1 cellular context compared by ENCODE assay signal in genomic region chr19:19366691-19367396, GRCh38.
TF ChIP-seq lines count a peak whose summit lies in the region.

No MANE protein-coding gene starts in this region.

TF ChIP-seq in HepG2, 621 proteins besides CTCF, POLR2A, EP300 and RAD21 (continued from another document and continues in another):
- peak; percentile 68 for TF ChIP-seq ZNF292 (CRISPR knock-in tag; IDR thresholded peaks at IDR 0.05; ENCODE audit: borderline replicate concordance, low read depth)
- TF ChIP-seq HMG20B (CRISPR knock-in tag; conservative IDR thresholded peaks at IDR 0.05): peak; percentile 56; the same call in 1 of the 2 replicates
- TF ChIP-seq MXD3 (CRISPR knock-in tag; IDR thresholded peaks at IDR 0.05): peak; percentile 49; the same call in 1 of the 2 replicates
- no peak for TF ChIP-seq RARG (CRISPR knock-in tag; IDR thresholded peaks at IDR 0.05; ENCODE audit: low read depth)
- peak; percentile 69; the same call in 1 of the 2 replicates for TF ChIP-seq ZNF296 (CRISPR knock-in tag; conservative IDR thresholded peaks at IDR 0.05)
- peak in 1 of 2 experiments; percentile 88; a peak in 2 of 4 replicates for TF ChIP-seq KLF16 (CRISPR knock-in tag; IDR thresholded peaks at IDR 0.05)
- TF ChIP-seq RARA (CRISPR knock-in tag; IDR thresholded peaks at IDR 0.05): peak; percentile 39
- peak; percentile 60 for TF ChIP-seq U2AF1 (optimal IDR thresholded peaks at IDR 0.05; ENCODE audit: low read depth, low read length)
- TF ChIP-seq, protein P1, sequence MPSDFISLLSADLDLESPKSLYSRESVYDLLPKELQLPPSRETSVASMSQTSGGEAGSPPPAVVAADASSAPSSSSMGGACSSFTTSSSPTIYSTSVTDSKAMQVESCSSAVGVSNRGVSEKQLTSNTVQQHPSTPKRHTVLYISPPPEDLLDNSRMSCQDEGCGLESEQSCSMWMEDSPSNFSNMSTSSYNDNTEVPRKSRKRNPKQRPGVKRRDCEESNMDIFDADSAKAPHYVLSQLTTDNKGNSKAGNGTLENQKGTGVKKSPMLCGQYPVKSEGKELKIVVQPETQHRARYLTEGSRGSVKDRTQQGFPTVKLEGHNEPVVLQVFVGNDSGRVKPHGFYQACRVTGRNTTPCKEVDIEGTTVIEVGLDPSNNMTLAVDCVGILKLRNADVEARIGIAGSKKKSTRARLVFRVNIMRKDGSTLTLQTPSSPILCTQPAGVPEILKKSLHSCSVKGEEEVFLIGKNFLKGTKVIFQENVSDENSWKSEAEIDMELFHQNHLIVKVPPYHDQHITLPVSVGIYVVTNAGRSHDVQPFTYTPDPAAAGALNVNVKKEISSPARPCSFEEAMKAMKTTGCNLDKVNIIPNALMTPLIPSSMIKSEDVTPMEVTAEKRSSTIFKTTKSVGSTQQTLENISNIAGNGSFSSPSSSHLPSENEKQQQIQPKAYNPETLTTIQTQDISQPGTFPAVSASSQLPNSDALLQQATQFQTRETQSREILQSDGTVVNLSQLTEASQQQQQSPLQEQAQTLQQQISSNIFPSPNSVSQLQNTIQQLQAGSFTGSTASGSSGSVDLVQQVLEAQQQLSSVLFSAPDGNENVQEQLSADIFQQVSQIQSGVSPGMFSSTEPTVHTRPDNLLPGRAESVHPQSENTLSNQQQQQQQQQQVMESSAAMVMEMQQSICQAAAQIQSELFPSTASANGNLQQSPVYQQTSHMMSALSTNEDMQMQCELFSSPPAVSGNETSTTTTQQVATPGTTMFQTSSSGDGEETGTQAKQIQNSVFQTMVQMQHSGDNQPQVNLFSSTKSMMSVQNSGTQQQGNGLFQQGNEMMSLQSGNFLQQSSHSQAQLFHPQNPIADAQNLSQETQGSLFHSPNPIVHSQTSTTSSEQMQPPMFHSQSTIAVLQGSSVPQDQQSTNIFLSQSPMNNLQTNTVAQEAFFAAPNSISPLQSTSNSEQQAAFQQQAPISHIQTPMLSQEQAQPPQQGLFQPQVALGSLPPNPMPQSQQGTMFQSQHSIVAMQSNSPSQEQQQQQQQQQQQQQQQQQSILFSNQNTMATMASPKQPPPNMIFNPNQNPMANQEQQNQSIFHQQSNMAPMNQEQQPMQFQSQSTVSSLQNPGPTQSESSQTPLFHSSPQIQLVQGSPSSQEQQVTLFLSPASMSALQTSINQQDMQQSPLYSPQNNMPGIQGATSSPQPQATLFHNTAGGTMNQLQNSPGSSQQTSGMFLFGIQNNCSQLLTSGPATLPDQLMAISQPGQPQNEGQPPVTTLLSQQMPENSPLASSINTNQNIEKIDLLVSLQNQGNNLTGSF (CRISPR knock-in tag; IDR thresholded peaks at IDR 0.05): no peak
- TF ChIP-seq SOX13 (IDR thresholded peaks at IDR 0.05): no peak
- peak in 1 of 2 experiments; percentile 58; a peak in 2 of 4 replicates for TF ChIP-seq SOX13 (CRISPR knock-in tag; conservative IDR thresholded peaks at IDR 0.05 in 1 of 2, IDR thresholded peaks at IDR 0.05 in 1 of 2)
- peak; percentile 38; the same call in 1 of the 2 replicates for TF ChIP-seq POLR2AphosphoS5 (IDR thresholded peaks at IDR 0.05; ENCODE audit: low read depth, low read length)
- peak; percentile 63; the same call in 1 of the 2 replicates for TF ChIP-seq TGIF2 (CRISPR knock-in tag; IDR thresholded peaks at IDR 0.05)
- TF ChIP-seq HINFP (CRISPR knock-in tag; IDR thresholded peaks at IDR 0.05; ENCODE audit: low read depth): 0 out of 2 replicates have a peak, but pooled peaks have one; percentile 47
- TF ChIP-seq, protein P2, sequence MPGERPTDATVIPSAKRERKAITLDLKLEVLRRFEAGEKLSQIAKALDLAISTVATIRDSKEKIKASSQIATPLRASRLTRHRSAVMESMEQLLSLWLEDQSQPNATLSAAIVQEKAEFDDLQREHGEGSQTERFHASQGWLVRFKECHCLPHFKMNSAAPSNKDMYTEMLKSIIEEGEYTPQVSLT (CRISPR knock-in tag; IDR thresholded peaks at IDR 0.05; ENCODE audit: borderline replicate concordance, low read depth): no peak
- TF ChIP-seq TBX2 (CRISPR knock-in tag; IDR thresholded peaks at IDR 0.05; ENCODE audit: borderline replicate concordance): peak; percentile 66; the same call in 1 of the 2 replicates
- TF ChIP-seq SNRNP70 (IDR thresholded peaks at IDR 0.05; ENCODE audit: low read depth, low read length): no peak
- TF ChIP-seq SSRP1 (CRISPR knock-in tag; IDR thresholded peaks at IDR 0.05): peak; percentile 81; the same call in 1 of the 2 replicates
- TF ChIP-seq GATAD2A (CRISPR knock-in tag; IDR thresholded peaks at IDR 0.05): peak; percentile 94
- no peak for TF ChIP-seq PRMT3 (CRISPR knock-in tag; IDR thresholded peaks at IDR 0.05; ENCODE audit: borderline replicate concordance, low read depth)
- TF ChIP-seq, protein P3, sequence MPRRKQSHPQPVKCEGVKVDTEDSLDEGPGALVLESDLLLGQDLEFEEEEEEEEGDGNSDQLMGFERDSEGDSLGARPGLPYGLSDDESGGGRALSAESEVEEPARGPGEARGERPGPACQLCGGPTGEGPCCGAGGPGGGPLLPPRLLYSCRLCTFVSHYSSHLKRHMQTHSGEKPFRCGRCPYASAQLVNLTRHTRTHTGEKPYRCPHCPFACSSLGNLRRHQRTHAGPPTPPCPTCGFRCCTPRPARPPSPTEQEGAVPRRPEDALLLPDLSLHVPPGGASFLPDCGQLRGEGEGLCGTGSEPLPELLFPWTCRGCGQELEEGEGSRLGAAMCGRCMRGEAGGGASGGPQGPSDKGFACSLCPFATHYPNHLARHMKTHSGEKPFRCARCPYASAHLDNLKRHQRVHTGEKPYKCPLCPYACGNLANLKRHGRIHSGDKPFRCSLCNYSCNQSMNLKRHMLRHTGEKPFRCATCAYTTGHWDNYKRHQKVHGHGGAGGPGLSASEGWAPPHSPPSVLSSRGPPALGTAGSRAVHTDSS (CRISPR knock-in tag; conservative IDR thresholded peaks at IDR 0.05): no peak
- TF ChIP-seq BRD4 (CRISPR knock-in tag; IDR thresholded peaks at IDR 0.05): 0 out of 2 replicates have a peak, but pooled peaks have one; percentile 62
- TF ChIP-seq KDM1A (CRISPR knock-in tag; IDR thresholded peaks at IDR 0.05): no peak
- TF ChIP-seq, protein P4, sequence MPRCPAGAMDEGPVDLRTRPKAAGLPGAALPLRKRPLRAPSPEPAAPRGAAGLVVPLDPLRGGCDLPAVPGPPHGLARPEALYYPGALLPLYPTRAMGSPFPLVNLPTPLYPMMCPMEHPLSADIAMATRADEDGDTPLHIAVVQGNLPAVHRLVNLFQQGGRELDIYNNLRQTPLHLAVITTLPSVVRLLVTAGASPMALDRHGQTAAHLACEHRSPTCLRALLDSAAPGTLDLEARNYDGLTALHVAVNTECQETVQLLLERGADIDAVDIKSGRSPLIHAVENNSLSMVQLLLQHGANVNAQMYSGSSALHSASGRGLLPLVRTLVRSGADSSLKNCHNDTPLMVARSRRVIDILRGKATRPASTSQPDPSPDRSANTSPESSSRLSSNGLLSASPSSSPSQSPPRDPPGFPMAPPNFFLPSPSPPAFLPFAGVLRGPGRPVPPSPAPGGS (CRISPR knock-in tag; IDR thresholded peaks at IDR 0.05): peak; percentile 66; the same call in 1 of the 2 replicates
- TF ChIP-seq MXD4 (CRISPR knock-in tag; IDR thresholded peaks at IDR 0.05): 0 out of 2 replicates have a peak, but pooled peaks have one; percentile 70
- TF ChIP-seq USF2 (IDR thresholded peaks at IDR 0.05; ENCODE audit: low read depth, low read length): no peak
- no peak; the same call in 1 of the 2 replicates for TF ChIP-seq USF2 (CRISPR knock-in tag; IDR thresholded peaks at IDR 0.05; ENCODE audit: borderline replicate concordance)
- no peak for TF ChIP-seq U2AF2 (IDR thresholded peaks at IDR 0.05; ENCODE audit: low read depth, low read length)
- TF ChIP-seq, protein P5, sequence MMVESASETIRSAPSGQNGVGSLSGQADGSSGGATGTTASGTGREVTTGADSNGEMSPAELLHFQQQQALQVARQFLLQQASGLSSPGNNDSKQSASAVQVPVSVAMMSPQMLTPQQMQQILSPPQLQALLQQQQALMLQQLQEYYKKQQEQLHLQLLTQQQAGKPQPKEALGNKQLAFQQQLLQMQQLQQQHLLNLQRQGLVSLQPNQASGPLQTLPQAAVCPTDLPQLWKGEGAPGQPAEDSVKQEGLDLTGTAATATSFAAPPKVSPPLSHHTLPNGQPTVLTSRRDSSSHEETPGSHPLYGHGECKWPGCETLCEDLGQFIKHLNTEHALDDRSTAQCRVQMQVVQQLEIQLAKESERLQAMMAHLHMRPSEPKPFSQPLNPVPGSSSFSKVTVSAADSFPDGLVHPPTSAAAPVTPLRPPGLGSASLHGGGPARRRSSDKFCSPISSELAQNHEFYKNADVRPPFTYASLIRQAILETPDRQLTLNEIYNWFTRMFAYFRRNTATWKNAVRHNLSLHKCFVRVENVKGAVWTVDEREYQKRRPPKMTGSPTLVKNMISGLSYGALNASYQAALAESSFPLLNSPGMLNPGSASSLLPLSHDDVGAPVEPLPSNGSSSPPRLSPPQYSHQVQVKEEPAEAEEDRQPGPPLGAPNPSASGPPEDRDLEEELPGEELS (CRISPR knock-in tag; IDR thresholded peaks at IDR 0.05): peak; percentile 66; the same call in 1 of the 2 replicates
- TF ChIP-seq CREM (IDR thresholded peaks at IDR 0.05): peak; percentile 53; the same call in 1 of the 2 replicates
- TF ChIP-seq CREM (CRISPR knock-in tag; IDR thresholded peaks at IDR 0.05): no peak
- peak; percentile 83; the same call in 1 of the 2 replicates for TF ChIP-seq RFXANK (CRISPR knock-in tag; IDR thresholded peaks at IDR 0.05)
- peak; percentile 85; the same call in 1 of the 2 replicates for TF ChIP-seq ZNF563 (CRISPR knock-in tag; IDR thresholded peaks at IDR 0.05)
- peak; percentile 96 for TF ChIP-seq RXRA (CRISPR knock-in tag; IDR thresholded peaks at IDR 0.05)
- TF ChIP-seq ZBTB42 (CRISPR knock-in tag; IDR thresholded peaks at IDR 0.05): no peak
- no peak for TF ChIP-seq LRRFIP1 (CRISPR knock-in tag; conservative IDR thresholded peaks at IDR 0.05)
- TF ChIP-seq SNAPC2 (CRISPR knock-in tag; IDR thresholded peaks at IDR 0.05): peak; percentile 62; the same call in 1 of the 2 replicates
- peak; percentile 78; the same call in 1 of the 2 replicates for TF ChIP-seq ZSCAN21 (CRISPR knock-in tag; IDR thresholded peaks at IDR 0.05; ENCODE audit: borderline replicate concordance)
- peak; percentile 91; the same call in 1 of the 2 replicates for TF ChIP-seq ZNF350 (CRISPR knock-in tag; IDR thresholded peaks at IDR 0.05; ENCODE audit: borderline replicate concordance, low read depth)
- TF ChIP-seq ZNF510 (CRISPR knock-in tag; IDR thresholded peaks at IDR 0.05; ENCODE audit: low read depth): no peak
- TF ChIP-seq NCOA1 (CRISPR knock-in tag; IDR thresholded peaks at IDR 0.05): 0 out of 2 replicates have a peak, but pooled peaks have one; percentile 49
- no peak for TF ChIP-seq ZNF737 (CRISPR knock-in tag; IDR thresholded peaks at IDR 0.05; ENCODE audit: borderline replicate concordance)
- TF ChIP-seq ZNF20 (CRISPR knock-in tag; IDR thresholded peaks at IDR 0.05): no peak
- TF ChIP-seq FOXK1 (CRISPR knock-in tag; IDR thresholded peaks at IDR 0.05; ENCODE audit: borderline replicate concordance, low read depth): peak; percentile 75; the same call in 1 of the 2 replicates
